ENCODE assay signal across 10 cellular contexts in the genomic region with DNA sequence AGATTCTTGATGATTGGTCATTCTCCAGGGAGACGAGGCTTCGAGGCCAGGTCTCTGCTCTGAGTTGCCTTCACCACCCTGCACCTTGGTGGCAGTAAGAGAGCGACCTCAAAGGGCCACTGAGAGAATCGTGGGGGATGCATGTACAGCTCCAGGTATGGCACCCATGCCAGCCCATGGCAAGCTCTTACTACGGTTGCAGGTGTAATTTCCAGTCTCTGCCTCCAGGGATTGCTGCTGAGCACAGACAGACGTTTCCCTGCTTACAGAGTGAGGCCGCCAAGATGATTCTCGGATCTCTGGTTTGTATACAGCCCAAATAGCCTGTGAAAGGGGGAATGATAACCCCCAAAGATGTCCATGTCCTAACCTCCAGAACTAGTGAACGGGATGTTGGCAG. TPM values are rescaled to one million over a fixed set of nuclear protein-coding genes. Genes with fewer than 3 reads are reported as not detected.
DNase-seq lines count a peak whose midpoint lies in the region; ATAC-seq and TF ChIP-seq lines count a peak whose summit lies in the region.
"Had no signal": no experiment of that assay in that cellular context is flagged by ENCODE, and none has a peak within 500 bp of the region (broad histone marks: within the 10 kb centered on the region; RNA-seq: fewer than 3 reads in every experiment).

No MANE protein-coding gene starts in this region.

- no peaks in the 10 kb centered on the region for H3K27me3 ChIP-seq in WERI-Rb-1 (ENCODE audit: insufficient read depth, low read depth, severe bottlenecking)
- no peaks in the 10 kb centered on the region for H3K27me3 ChIP-seq in CD4-positive, alpha-beta memory T cell (ENCODE audit: insufficient read depth, low read length)

- no peak overlapping the region for H3K27ac ChIP-seq in WERI-Rb-1
- H3K27ac ChIP-seq in CD4-positive, alpha-beta memory T cell (ENCODE audit: low read depth, low read length): no peak overlapping the region

- no peak overlapping the region for H3K4me3 ChIP-seq in GM12875 (ENCODE audit: low read depth, low read length)
- no peak overlapping the region for H3K4me3 ChIP-seq in WERI-Rb-1 (ENCODE audit: low read depth, low read length)
- H3K4me3 ChIP-seq in CD4-positive, alpha-beta memory T cell (ENCODE audit: low read length in 2 of 2): no peak overlapping the region

- H3K4me3 Mint-ChIP-seq in CD4-positive, alpha-beta memory T cell: no peak overlapping the region
- H3K4me3 Mint-ChIP-seq: activated B cell treated with CpG ODN at 0.5 μM for 24 hours; stimulated activated memory B cell treated with anti-CD40 and anti-IgM and Interleukin-4, amounts not matched to agents 10 μg/mL and 1 μg/mL and 100 μg/mL, for 72 hours had no signal

- H3K27ac Mint-ChIP-seq in CD4-positive, alpha-beta memory T cell: no peak overlapping the region
- H3K27ac Mint-ChIP-seq: activated B cell treated with CpG ODN at 0.5 μM for 24 hours; stimulated activated memory B cell treated with anti-CD40 and anti-IgM and Interleukin-4, amounts not matched to agents 10 μg/mL and 1 μg/mL and 100 μg/mL, for 72 hours had no signal

- H3K4me1 Mint-ChIP-seq in CD4-positive, alpha-beta memory T cell: no peaks in the 10 kb centered on the region
- H3K4me1 Mint-ChIP-seq: activated B cell treated with CpG ODN at 0.5 μM for 24 hours; stimulated activated memory B cell treated with anti-CD40 and anti-IgM and Interleukin-4, amounts not matched to agents 10 μg/mL and 1 μg/mL and 100 μg/mL, for 72 hours had no signal

- H3K9me3 ChIP-seq in WERI-Rb-1 (ENCODE audit: severe bottlenecking): no peaks in the 10 kb centered on the region
- H3K9me3 ChIP-seq in CD4-positive, alpha-beta memory T cell (ENCODE audit: control insufficient read depth in 1 of 2, low read length in 2 of 2): no peaks in the 10 kb centered on the region

- peak; percentile 30 for TF ChIP-seq CTCF in AG09319 (IDR thresholded peaks at IDR 0.05; ENCODE audit: low read depth, low read length)
- TF ChIP-seq CTCF in GM12875 (IDR thresholded peaks at IDR 0.05; ENCODE audit: borderline replicate concordance, insufficient read depth, low read depth, low read length): peak; percentile 63
- TF ChIP-seq CTCF in WERI-Rb-1 (IDR thresholded peaks at IDR 0.05; ENCODE audit: low read depth, low read length): peak; percentile 82

- intact Hi-C loops in CD4-positive, alpha-beta memory T cell (cut with micrococcal nuclease): no loop called here

- DNase-seq in AG09319 (ENCODE audit: extremely low read depth, low read depth) (no peak), WERI-Rb-1 (peak; percentile 71), islet precursor cell (peak; percentile 60), amniotic stem cell (lab: John Stamatoyannopoulos, UW) (no peak)
- DNase-seq in CD4-positive, alpha-beta memory T cell: no peak
- no peak for DNase-seq in NK-92 treated with Interleukin-12 subunit alpha and Interleukin-12 subunit beta, amount 100 ng/mL, for 24 hours (lab: John Stamatoyannopoulos, UW)
- DNase-seq: activated B cell treated with CpG ODN at 0.5 μM for 24 hours had no signal

- POLR2A ChIA-PET in CD4-positive, alpha-beta memory T cell (lab: Charles Lee; ENCODE audit: partially characterized antibody): no interaction called here

- peaks cover 5 to 8% of the 10 kb centered on the region in 2 donors for H3K27me3 Mint-ChIP-seq in CD4-positive, alpha-beta memory T cell

- CTCF ChIA-PET in CD4-positive, alpha-beta memory T cell (lab: Charles Lee; ENCODE audit: partially characterized antibody): interaction anchor here (1.2 kb wide), 1 partner anchor 251 kb away, joined by 3 read pairs; no protein-coding TSS in a partner anchor

- H3K9me3 Mint-ChIP-seq in CD4-positive, alpha-beta memory T cell: peaks cover 0 to 2% (median 0%) of the 10 kb centered on the region in 8 donors
- H3K9me3 Mint-ChIP-seq: activated B cell treated with CpG ODN at 0.5 μM for 24 hours; stimulated activated memory B cell treated with anti-CD40 and anti-IgM and Interleukin-4, amounts not matched to agents 10 μg/mL and 1 μg/mL and 100 μg/mL, for 72 hours had no signal

- ATAC-seq in HG03135 (IDR thresholded peaks at IDR 0.05; ENCODE audit: unreplicated experiment): no peak
- ATAC-seq: stimulated activated memory B cell treated with anti-CD40 and anti-IgM and Interleukin-4, amounts not matched to agents 10 μg/mL and 1 μg/mL and 100 μg/mL, for 72 hours had no signal

- no peaks in the 10 kb centered on the region for H3K36me3 Mint-ChIP-seq in CD4-positive, alpha-beta memory T cell
- H3K36me3 Mint-ChIP-seq: stimulated activated memory B cell treated with anti-CD40 and anti-IgM and Interleukin-4, amounts not matched to agents 10 μg/mL and 1 μg/mL and 100 μg/mL, for 72 hours had no signal

- H3K36me3 ChIP-seq in WERI-Rb-1: no peaks in the 10 kb centered on the region
- H3K36me3 ChIP-seq in CD4-positive, alpha-beta memory T cell (ENCODE audit: insufficient read depth, low read length): no peaks in the 10 kb centered on the region

- no peaks in the 10 kb centered on the region for H3K4me1 ChIP-seq in CD4-positive, alpha-beta memory T cell (ENCODE audit: insufficient read depth, low read length)

RNA-seq across cellular contexts. Expression of a gene that starts 16.3 kb away (rescaled TPM):
- total RNA-seq in CD4-positive, alpha-beta memory T cell: not detected
- not detected for polyA plus RNA-seq in CD4-positive, alpha-beta memory T cell
- total RNA-seq: activated B cell treated with CpG ODN at 0.5 μM for 24 hours had no signal

Comparison
In these comparisons a context has a peak if more than half of its experiments do, and no peak if none do; other contexts are left out.
1. DNase-seq: peak in WERI-Rb-1 (single experiment) and islet precursor cell (single experiment); none in AG09319 (single experiment), amniotic stem cell (single experiment), CD4-positive, alpha-beta memory T cell (0 of 5) and NK-92 treated with Interleukin-12 subunit alpha and Interleukin-12 subunit beta, amount 100 ng/mL, for 24 hours (single experiment).
2. CTCF ChIP-seq: peak in every context shown above with its lines; median percentile 82 in WERI-Rb-1; 63 in GM12875; 30 in AG09319.